1 cellular context compared by ENCODE assay signal in genomic region chr4:165096776-165097175, GRCh38.
TF ChIP-seq lines count a peak whose summit lies in the region.

No MANE protein-coding gene starts in this region.

TF ChIP-seq in HCT116, 20 proteins besides CTCF, POLR2A, EP300 and RAD21 (continued from another document):
- TF ChIP-seq, protein P1, sequence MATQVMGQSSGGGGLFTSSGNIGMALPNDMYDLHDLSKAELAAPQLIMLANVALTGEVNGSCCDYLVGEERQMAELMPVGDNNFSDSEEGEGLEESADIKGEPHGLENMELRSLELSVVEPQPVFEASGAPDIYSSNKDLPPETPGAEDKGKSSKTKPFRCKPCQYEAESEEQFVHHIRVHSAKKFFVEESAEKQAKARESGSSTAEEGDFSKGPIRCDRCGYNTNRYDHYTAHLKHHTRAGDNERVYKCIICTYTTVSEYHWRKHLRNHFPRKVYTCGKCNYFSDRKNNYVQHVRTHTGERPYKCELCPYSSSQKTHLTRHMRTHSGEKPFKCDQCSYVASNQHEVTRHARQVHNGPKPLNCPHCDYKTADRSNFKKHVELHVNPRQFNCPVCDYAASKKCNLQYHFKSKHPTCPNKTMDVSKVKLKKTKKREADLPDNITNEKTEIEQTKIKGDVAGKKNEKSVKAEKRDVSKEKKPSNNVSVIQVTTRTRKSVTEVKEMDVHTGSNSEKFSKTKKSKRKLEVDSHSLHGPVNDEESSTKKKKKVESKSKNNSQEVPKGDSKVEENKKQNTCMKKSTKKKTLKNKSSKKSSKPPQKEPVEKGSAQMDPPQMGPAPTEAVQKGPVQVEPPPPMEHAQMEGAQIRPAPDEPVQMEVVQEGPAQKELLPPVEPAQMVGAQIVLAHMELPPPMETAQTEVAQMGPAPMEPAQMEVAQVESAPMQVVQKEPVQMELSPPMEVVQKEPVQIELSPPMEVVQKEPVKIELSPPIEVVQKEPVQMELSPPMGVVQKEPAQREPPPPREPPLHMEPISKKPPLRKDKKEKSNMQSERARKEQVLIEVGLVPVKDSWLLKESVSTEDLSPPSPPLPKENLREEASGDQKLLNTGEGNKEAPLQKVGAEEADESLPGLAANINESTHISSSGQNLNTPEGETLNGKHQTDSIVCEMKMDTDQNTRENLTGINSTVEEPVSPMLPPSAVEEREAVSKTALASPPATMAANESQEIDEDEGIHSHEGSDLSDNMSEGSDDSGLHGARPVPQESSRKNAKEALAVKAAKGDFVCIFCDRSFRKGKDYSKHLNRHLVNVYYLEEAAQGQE (IDR thresholded peaks at IDR 0.05; ENCODE audit: low read depth) = no peak
- TF ChIP-seq, protein P2, sequence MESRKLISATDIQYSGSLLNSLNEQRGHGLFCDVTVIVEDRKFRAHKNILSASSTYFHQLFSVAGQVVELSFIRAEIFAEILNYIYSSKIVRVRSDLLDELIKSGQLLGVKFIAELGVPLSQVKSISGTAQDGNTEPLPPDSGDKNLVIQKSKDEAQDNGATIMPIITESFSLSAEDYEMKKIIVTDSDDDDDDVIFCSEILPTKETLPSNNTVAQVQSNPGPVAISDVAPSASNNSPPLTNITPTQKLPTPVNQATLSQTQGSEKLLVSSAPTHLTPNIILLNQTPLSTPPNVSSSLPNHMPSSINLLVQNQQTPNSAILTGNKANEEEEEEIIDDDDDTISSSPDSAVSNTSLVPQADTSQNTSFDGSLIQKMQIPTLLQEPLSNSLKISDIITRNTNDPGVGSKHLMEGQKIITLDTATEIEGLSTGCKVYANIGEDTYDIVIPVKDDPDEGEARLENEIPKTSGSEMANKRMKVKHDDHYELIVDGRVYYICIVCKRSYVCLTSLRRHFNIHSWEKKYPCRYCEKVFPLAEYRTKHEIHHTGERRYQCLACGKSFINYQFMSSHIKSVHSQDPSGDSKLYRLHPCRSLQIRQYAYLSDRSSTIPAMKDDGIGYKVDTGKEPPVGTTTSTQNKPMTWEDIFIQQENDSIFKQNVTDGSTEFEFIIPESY (IDR thresholded peaks at IDR 0.05; ENCODE audit: extremely low read depth, insufficient replicate concordance, low read length) = no peak
- TF ChIP-seq MAX (IDR thresholded peaks at IDR 0.05) (no peak), ATF3 (IDR thresholded peaks at IDR 0.05) (no peak)
TF ChIP-seq in HCT116: peak in this region for 0.
